Comparison of ENCODE assay signal across 23 cellular contexts in genomic region chr5:72296251-72296650, GRCh38. TPM values are rescaled to one million over a fixed set of nuclear protein-coding genes. Genes with fewer than 3 reads are reported as not detected.
DNase-seq lines count a peak whose midpoint lies in the region; ATAC-seq and TF ChIP-seq lines count a peak whose summit lies in the region.
"Had no signal": no experiment of that assay in that cellular context is flagged by ENCODE, and none has a peak within 500 bp of the region (broad histone marks: within the 10 kb centered on the region; RNA-seq: fewer than 3 reads in every experiment).

No MANE protein-coding gene starts in this region.

- no peaks in the 10 kb centered on the region for H3K27me3 ChIP-seq in Loucy (ENCODE audit: insufficient read depth, low read length, poor library complexity, severe bottlenecking)
- H3K27me3 ChIP-seq: gastrocnemius medialis, SJCRH30, transverse colon had no signal

- H2AFZ ChIP-seq in Loucy (ENCODE audit: low read length): no peak overlapping the region
- H2AFZ ChIP-seq: PC-9 had no signal

- H3K4me3 ChIP-seq in Loucy (ENCODE audit: low read length, poor library complexity, severe bottlenecking): no peak overlapping the region
- H3K4me3 ChIP-seq: gastrocnemius medialis, lung, PC-9, SJCRH30, transverse colon had no signal

- no peak for TF ChIP-seq CTCF in Loucy (conservative IDR thresholded peaks at IDR 0.05; ENCODE audit: low read length)
- TF ChIP-seq CTCF in glutamatergic neuron (IDR thresholded peaks at IDR 0.05; ENCODE audit: partially characterized antibody, unreplicated experiment): no peak

- H3K27ac Mint-ChIP-seq in glutamatergic neuron (ENCODE audit: unreplicated experiment): peak overlapping the region; percentile 98
- H3K27ac Mint-ChIP-seq in activated CD4-positive, alpha-beta memory T cell treated with anti-CD3 and anti-CD28 coated beads, Interleukin-2, amount 10 ng/mL, durations not matched to agents 7 days and 5 days: no peak overlapping the region
- H3K27ac Mint-ChIP-seq: activated CD8-positive, alpha-beta T cell treated with anti-CD3 and anti-CD28 coated beads, Interleukin-2, amount 10 ng/mL, durations not matched to agents 7 days and 5 days; activated naive CD4-positive, alpha-beta T cell treated with anti-CD3 and anti-CD28 coated beads, Interleukin-2, amount 50 U/mL, for 24 hours; stimulated activated naive CD8-positive, alpha-beta T cell treated with anti-CD3 and anti-CD28 coated beads, Interleukin-15, amount 100 ng/mL, for 72 hours had no signal

- CTCF ChIA-PET in activated CD4-positive, alpha-beta memory T cell treated with anti-CD3 and anti-CD28 coated beads, Interleukin-2, amount 10 ng/mL, durations not matched to agents 7 days and 5 days (lab: Charles Lee): no interaction called here

- DNase-seq in DMS 273 (lab: John Stamatoyannopoulos, UW; ENCODE audit: unreplicated experiment) (peak; percentile 95), NCI-H82 treated with DMSO at 0.1 percent for 48 hours (lab: John Stamatoyannopoulos, UW; ENCODE audit: unreplicated experiment) (peak; percentile 35), glutamatergic neuron (peak; percentile 63), ecto neural progenitor cell (ENCODE audit: low spot score) (no peak)
- no peak for DNase-seq in activated CD4-positive, alpha-beta memory T cell treated with anti-CD3 and anti-CD28 coated beads, Interleukin-2, amount 10 ng/mL, durations not matched to agents 7 days and 5 days
- DNase-seq: activated CD4-positive, CD25-positive, alpha-beta regulatory T cell; activated CD8-positive, alpha-beta T cell treated with anti-CD3 and anti-CD28 coated beads, Interleukin-2, amount 10 ng/mL, durations not matched to agents 7 days and 5 days; activated T-cell treated with anti-CD3 and anti-CD28 coated beads, Interleukin-2, amount 50 U/mL, for 4 hours; effector memory CD4-positive, alpha-beta T cell; gastrocnemius medialis; MV-4-11; NCI-H2081 treated with DMSO at 0.1 percent for 48 hours; PC-9; SJCRH30; stimulated activated CD4-positive, alpha-beta T cell treated with anti-CD3 and anti-CD28 coated beads, Interleukin-4, amount 100 ng/mL, for 1 hour; stimulated activated naive CD8-positive, alpha-beta T cell treated with anti-CD3 and anti-CD28 coated beads, Interleukin-15, amount 100 ng/mL, for 72 hours; T-helper 2 cell; transverse colon had no signal

- peaks cover 7% of the 10 kb centered on the region; the same call in 1 of the 2 replicates for H3F3A ChIP-seq in Loucy (ENCODE audit: low read depth)

- peaks cover 79% of the 10 kb centered on the region for H3K4me1 ChIP-seq in Loucy (ENCODE audit: insufficient read depth, low read length, poor library complexity, severe bottlenecking)

- H3K4me2 ChIP-seq in Loucy (ENCODE audit: low read depth, low read length, poor library complexity, severe bottlenecking): peak overlapping the region; percentile 68
- H3K4me2 ChIP-seq: PC-9 had no signal

- ATAC-seq in GM18498 (IDR thresholded peaks at IDR 0.05; ENCODE audit: unreplicated experiment): no peak
- ATAC-seq: activated CD8-positive, alpha-beta T cell treated with anti-CD3 and anti-CD28 coated beads, Interleukin-2, amount 10 ng/mL, durations not matched to agents 7 days and 5 days; activated T-cell treated with anti-CD3 and anti-CD28 coated beads, Interleukin-2, amount 50 U/mL, for 4 hours; esophagus mucosa; gastrocnemius medialis; stimulated activated naive CD8-positive, alpha-beta T cell treated with anti-CD3 and anti-CD28 coated beads, Interleukin-15, amount 100 ng/mL, for 72 hours had no signal

- peaks cover 64% of the 10 kb centered on the region for H3K4me1 Mint-ChIP-seq in glutamatergic neuron (ENCODE audit: low read depth, unreplicated experiment)
- peaks cover 14% of the 10 kb centered on the region for H3K4me1 Mint-ChIP-seq in activated CD4-positive, alpha-beta memory T cell treated with anti-CD3 and anti-CD28 coated beads, Interleukin-2, amount 10 ng/mL, durations not matched to agents 7 days and 5 days

- H3K79me2 ChIP-seq in Loucy (ENCODE audit: insufficient read depth, low read length): peaks cover 57% of the 10 kb centered on the region

- POLR2A ChIA-PET in activated CD4-positive, alpha-beta memory T cell treated with anti-CD3 and anti-CD28 coated beads, Interleukin-2, amount 10 ng/mL, durations not matched to agents 7 days and 5 days (lab: Charles Lee): no interaction called here

- no peaks in the 10 kb centered on the region for H3K27me3 Mint-ChIP-seq in glutamatergic neuron (ENCODE audit: unreplicated experiment)
- no peaks in the 10 kb centered on the region for H3K27me3 Mint-ChIP-seq in activated CD4-positive, alpha-beta memory T cell treated with anti-CD3 and anti-CD28 coated beads, Interleukin-2, amount 10 ng/mL, durations not matched to agents 7 days and 5 days
- H3K27me3 Mint-ChIP-seq: activated naive CD4-positive, alpha-beta T cell treated with anti-CD3 and anti-CD28 coated beads, Interleukin-2, amount 50 U/mL, for 24 hours; stimulated activated naive CD8-positive, alpha-beta T cell treated with anti-CD3 and anti-CD28 coated beads, Interleukin-15, amount 100 ng/mL, for 72 hours had no signal

- H3K36me3 Mint-ChIP-seq in glutamatergic neuron (ENCODE audit: unreplicated experiment): no peaks in the 10 kb centered on the region
- H3K36me3 Mint-ChIP-seq in activated CD4-positive, alpha-beta memory T cell treated with anti-CD3 and anti-CD28 coated beads, Interleukin-2, amount 10 ng/mL, durations not matched to agents 7 days and 5 days (ENCODE audit: low read depth): peaks cover 18% of the 10 kb centered on the region

- H3K9me3 ChIP-seq in Loucy (ENCODE audit: insufficient read depth, low read depth, low read length): no peaks in the 10 kb centered on the region
- H3K9me3 ChIP-seq: gastrocnemius medialis, SJCRH30, transverse colon had no signal

- H3K36me3 ChIP-seq in Loucy (ENCODE audit: insufficient read depth, low read length): peaks cover 45% of the 10 kb centered on the region
- H3K36me3 ChIP-seq: gastrocnemius medialis had no signal

- no peaks in the 10 kb centered on the region for H3K9me2 ChIP-seq in Loucy (replicated peaks; ENCODE audit: low read depth, low read length)

- H4K20me1 ChIP-seq in Loucy (ENCODE audit: insufficient read depth, low read length, poor library complexity, severe bottlenecking): no peaks in the 10 kb centered on the region

- H3K9ac ChIP-seq in Loucy (ENCODE audit: low read depth, low read length, poor library complexity, severe bottlenecking): no peak overlapping the region

- H3K4me3 Mint-ChIP-seq in glutamatergic neuron (ENCODE audit: unreplicated experiment): peak overlapping the region; percentile 69
- H3K4me3 Mint-ChIP-seq in activated CD4-positive, alpha-beta memory T cell treated with anti-CD3 and anti-CD28 coated beads, Interleukin-2, amount 10 ng/mL, durations not matched to agents 7 days and 5 days: no peak overlapping the region
- H3K4me3 Mint-ChIP-seq: activated CD8-positive, alpha-beta T cell treated with anti-CD3 and anti-CD28 coated beads, Interleukin-2, amount 10 ng/mL, durations not matched to agents 7 days and 5 days; activated naive CD4-positive, alpha-beta T cell treated with anti-CD3 and anti-CD28 coated beads, Interleukin-2, amount 50 U/mL, for 24 hours; activated T-cell treated with anti-CD3 and anti-CD28 coated beads, Interleukin-2, amount 50 U/mL, for 4 hours; stimulated activated naive CD8-positive, alpha-beta T cell treated with anti-CD3 and anti-CD28 coated beads, Interleukin-15, amount 100 ng/mL, for 72 hours had no signal

- H3K9me3 Mint-ChIP-seq in glutamatergic neuron (ENCODE audit: unreplicated experiment): peaks cover 6% of the 10 kb centered on the region
- no peaks in the 10 kb centered on the region for H3K9me3 Mint-ChIP-seq in activated CD4-positive, alpha-beta memory T cell treated with anti-CD3 and anti-CD28 coated beads, Interleukin-2, amount 10 ng/mL, durations not matched to agents 7 days and 5 days
- H3K9me3 Mint-ChIP-seq: activated naive CD4-positive, alpha-beta T cell treated with anti-CD3 and anti-CD28 coated beads, Interleukin-2, amount 50 U/mL, for 24 hours; activated T-cell treated with anti-CD3 and anti-CD28 coated beads, Interleukin-2, amount 50 U/mL, for 4 hours; stimulated activated naive CD8-positive, alpha-beta T cell treated with anti-CD3 and anti-CD28 coated beads, Interleukin-15, amount 100 ng/mL, for 72 hours had no signal

RNA-seq across cellular contexts. Expression of gene MRPS27, which starts 23.8 kb away (rescaled TPM):
- 30.1 TPM for total RNA-seq in glutamatergic neuron (ENCODE audit: unreplicated experiment)
- total RNA-seq in activated CD4-positive, alpha-beta memory T cell treated with anti-CD3 and anti-CD28 coated beads, Interleukin-2, amount 10 ng/mL, durations not matched to agents 7 days and 5 days: 10 to 100 TPM; 34.5 to 41.1 TPM

RNA-seq across cellular contexts. Expression of gene PTCD2, which starts 23.9 kb away (rescaled TPM):
- total RNA-seq in glutamatergic neuron (ENCODE audit: unreplicated experiment): 6.7 TPM
- total RNA-seq in activated CD4-positive, alpha-beta memory T cell treated with anti-CD3 and anti-CD28 coated beads, Interleukin-2, amount 10 ng/mL, durations not matched to agents 7 days and 5 days: 1 to 10 TPM; 7.5 to 8.4 TPM

Comparison
In these comparisons a context has a peak if more than half of its experiments do, and no peak if none do; other contexts are left out.
1. DNase-seq: peak in DMS 273 (single experiment), NCI-H82 treated with DMSO at 0.1 percent for 48 hours (single experiment) and glutamatergic neuron (single experiment); none in ecto neural progenitor cell (single experiment) and activated CD4-positive, alpha-beta memory T cell treated with anti-CD3 and anti-CD28 coated beads, Interleukin-2, amount 10 ng/mL, durations not matched to agents 7 days and 5 days (single experiment).